13 cellular contexts compared by ENCODE assay signal in genomic region chr13:37155613-37156097, GRCh38. TPM values are rescaled to one million over a fixed set of nuclear protein-coding genes. Genes with fewer than 3 reads are reported as not detected.
DNase-seq lines count a peak whose midpoint lies in the region; ATAC-seq, FAIRE-seq and TF ChIP-seq lines count a peak whose summit lies in the region.
"Not testable (repeated sequence)": the region's sequence is repeated elsewhere in the genome, so short reads cannot be mapped to it uniquely, and the experiment has no call there.
"Had no signal": no experiment of that assay in that cellular context is flagged by ENCODE, and none has a peak within 500 bp of the region (broad histone marks: within the 10 kb centered on the region; RNA-seq: fewer than 3 reads in every experiment).

No MANE protein-coding gene starts in this region.

- H3K27me3 ChIP-seq in HUES6 (ENCODE audit: control insufficient read depth, insufficient read depth, low read length); K562 (ENCODE audit: control insufficient read depth in 2 of 2, insufficient read depth in 2 of 2, low read length in 2 of 2): not testable (repeated sequence)

- not testable (repeated sequence) for TF ChIP-seq POLR2A in K562 (conservative IDR thresholded peaks at IDR 0.05)

- TF ChIP-seq EP300 in K562 (IDR thresholded peaks at IDR 0.05; ENCODE audit: low read length): not testable (repeated sequence)

- in situ Hi-C loops in K562 (cut with MboI): not testable (repeated sequence)

- POLR2A ChIA-PET in RWPE1 (lab: Yijun Ruan, JAX; ENCODE audit: low non-redundant PET); K562 (lab: Yijun Ruan, JAX): not testable (repeated sequence)

- H3K9me3 Mint-ChIP-seq in nephron progenitor cell: peaks cover 46% of the 10 kb centered on the region

- ATAC-seq in K562: not testable (repeated sequence)

- not testable (repeated sequence) for TF ChIP-seq RAD21 in K562 (CRISPR knock-in tag; conservative IDR thresholded peaks at IDR 0.05 in 1 of 2, IDR thresholded peaks at IDR 0.05 in 1 of 2)

- not testable (repeated sequence) for H4K20me1 ChIP-seq in K562 (replicated peaks; ENCODE audit: control insufficient read depth, insufficient read depth, low read length)

- H3K4me3 ChIP-seq in HUES6 (ENCODE audit: low read depth, low read length): peak overlapping the region; percentile 50
- peak overlapping the region; percentile 19; the same call in 1 of the 2 replicates for H3K4me3 ChIP-seq in K562

- H3K27me3 Mint-ChIP-seq in nephron progenitor cell (ENCODE audit: low read depth, poor library complexity): not testable (repeated sequence)

- not testable (repeated sequence) for FAIRE-seq in K562 (lab: Jason Lieb, UNC)

- H3K9me3 ChIP-seq in HUES6 (ENCODE audit: control insufficient read depth, insufficient read depth, low read depth, low read length): peaks cover 17% of the 10 kb centered on the region; the same call in 1 of the 2 replicates
- not testable (repeated sequence) for H3K9me3 ChIP-seq in K562 (replicated peaks; ENCODE audit: control insufficient read depth, insufficient read depth, low read depth, low read length)

- WGBS in K562 (ENCODE audit: insufficient coverage, low coverage, missing lambda C conversion rate): 0% methylated on average over 3 of the region's 22 CpGs

- not testable (repeated sequence) for H3K4me2 ChIP-seq in K562 (ENCODE audit: insufficient read depth, low read length)

- TF ChIP-seq CTCF in RWPE1 (conservative IDR thresholded peaks at IDR 0.05; ENCODE audit: low read depth); K562 (IDR thresholded peaks at IDR 0.05 in 2 of 3, conservative IDR thresholded peaks at IDR 0.05 in 1 of 3; ENCODE audit: insufficient read depth in 2 of 3, low read depth in 1 of 3, low read length in 3 of 3); nephron progenitor cell (IDR thresholded peaks at IDR 0.05): not testable (repeated sequence)

- not testable (repeated sequence) for H3K36me3 ChIP-seq in HUES6 (ENCODE audit: control insufficient read depth, insufficient read depth, low read length); K562 (ENCODE audit: control insufficient read depth, insufficient read depth, low read length)

- H3K9me1 ChIP-seq in K562 (ENCODE audit: control insufficient read depth, insufficient read depth, low read length): not testable (repeated sequence)

- intact Hi-C loops in K562 (cut with micrococcal nuclease): not testable (repeated sequence)

- not testable (repeated sequence) for H3K4me1 Mint-ChIP-seq in nephron progenitor cell

- not testable (repeated sequence) for BruUV-seq in K562 (replicated peaks; lab: Mats Ljungman, UMichigan)

- peak overlapping the region; percentile 82 for H2AFZ ChIP-seq in K562 (ENCODE audit: low read depth, low read length)

- H3K4me1 ChIP-seq in HUES6 (ENCODE audit: control insufficient read depth, insufficient read depth, low read length); K562 (replicated peaks in 1 of 2; ENCODE audit: control insufficient read depth in 2 of 2, insufficient read depth in 2 of 2, low read length in 2 of 2): not testable (repeated sequence)

- H3K27ac ChIP-seq in HUES6 (ENCODE audit: low read depth, low read length); K562 (ENCODE audit: extremely low read depth, low read depth, low read length): not testable (repeated sequence)
- peak overlapping the region; percentile 85 for H3K27ac ChIP-seq in RWPE1

- H3K79me2 ChIP-seq in K562 (ENCODE audit: control insufficient read depth, insufficient read depth, low read length): not testable (repeated sequence)

- peak overlapping the region; percentile 15 for H3K27ac Mint-ChIP-seq in nephron progenitor cell

- H3K4me3 Mint-ChIP-seq in nephron progenitor cell: peak overlapping the region; percentile 50

- DNase-seq in DMS53 (lab: John Stamatoyannopoulos, UW) (peak; percentile 64), NCI-H146 (lab: John Stamatoyannopoulos, UW) (peak; percentile 25), NCI-H2227 treated with DMSO at 0.1 percent for 48 hours (lab: John Stamatoyannopoulos, UW) (peak; percentile 21)
- not testable (repeated sequence) for DNase-seq in RWPE1 (ENCODE audit: low spot score); K562 (ENCODE audit: extremely low read depth in 1 of 4, low spot score in 3 of 4); nephron progenitor cell

- H3K36me3 Mint-ChIP-seq in nephron progenitor cell (ENCODE audit: low read depth): peaks cover 13% of the 10 kb centered on the region

- CTCF ChIA-PET in RWPE1 (lab: Yijun Ruan, JAX); K562 (lab: Yijun Ruan, JAX; ENCODE audit: low intra/inter-chr PET ratio): not testable (repeated sequence)

- peak overlapping the region; percentile 50 for H3K9ac ChIP-seq in HUES6 (ENCODE audit: low read length)
- H3K9ac ChIP-seq in K562 (ENCODE audit: insufficient read depth in 1 of 2, low read depth in 2 of 2, low read length in 2 of 2): not testable (repeated sequence)

TF ChIP-seq in K562, 482 proteins besides CTCF, POLR2A, EP300 and RAD21:
- TF ChIP-seq ZNF24 (IDR thresholded peaks at IDR 0.05) (peak; percentile 81), NRF1 (conservative IDR thresholded peaks at IDR 0.05 in 1 of 2, IDR thresholded peaks at IDR 0.05 in 1 of 2) (0 out of 4 replicates have a peak, but pooled peaks of 1 of the 2 experiments have one; percentile 9)

RNA-seq across cellular contexts. Expression of gene CSNK1A1L, which starts 50.2 kb away (rescaled TPM):
- not detected in 2 replicates for total RNA-seq in K562 (2011; cell fraction: chromatin; rRNA removed; ENCODE audit: low replicate concordance)
- not detected in 2 replicates for total RNA-seq in K562 (2011; cell fraction: nucleolus; rRNA removed)
- not detected in 2 replicates for total RNA-seq in K562 (2011; cell fraction: nucleoplasm; rRNA removed)
- not detected in 2 replicates for total RNA-seq in K562 (2014; rRNA removed)
- total RNA-seq in K562 (2014; rRNA removed; fragmentation: Illumina TruSeq; extraction: Trizol): not detected in 2 replicates
- total RNA-seq in K562 (2015; rRNA removed; fragmentation: Illumina TruSeq; extraction: Trizol): not detected in 2 replicates
- total RNA-seq in K562 (2021): not detected in 2 replicates
- polyA plus RNA-seq in K562 (2011; rRNA removed): not detected in 2 replicates
- not detected in 2 replicates for polyA plus RNA-seq in K562 (2011; cell fraction: cytosol; rRNA removed)
- polyA plus RNA-seq in K562 (2011; cell fraction: nucleus; rRNA removed): not detected in 2 replicates
- 0.04 TPM in 1 of 2 replicates, not detected in the other for polyA plus RNA-seq in K562 (2012)
- not detected in 2 replicates for polyA plus RNA-seq in K562 (2014; fragmentation: Illumina TruSeq; extraction: Trizol)
- not detected for polyA plus RNA-seq in K562 (2014; fragmentation: Nextera tagmentation; extraction: Ambion mirVana)
- polyA plus RNA-seq in K562 (2014; rRNA removed): not detected in 2 replicates
- polyA minus RNA-seq in K562 (2011; rRNA and poly(A)+ RNA removed): not detected in 2 replicates
- not detected in 2 replicates for polyA minus RNA-seq in K562 (2011; cell fraction: cytosol; rRNA and poly(A)+ RNA removed)
- not detected in 2 replicates for polyA minus RNA-seq in K562 (2011; cell fraction: nucleus; rRNA and poly(A)+ RNA removed)
- total RNA-seq: H7, HT-29, LHCN-M2, Peyer's patch, Right ventricle myocardium superior had no signal
- polyA plus RNA-seq: IgD-negative memory B cell had no signal
